Comparison of ENCODE assay signal across 18 cellular contexts in genomic region chr16:87053016-87053982, GRCh38.
DNase-seq lines count a peak whose midpoint lies in the region; ATAC-seq, FAIRE-seq and TF ChIP-seq lines count a peak whose summit lies in the region.
"Had no signal": no experiment of that assay in that cellular context is flagged by ENCODE, and none has a peak within 500 bp of the region (broad histone marks: within the 10 kb centered on the region; RNA-seq: fewer than 3 reads in every experiment).

No MANE protein-coding gene starts in this region.

- H3K27me3 ChIP-seq in HUES6 (ENCODE audit: control insufficient read depth, insufficient read depth, low read length), result no peaks in the 10 kb centered on the region; the same call in 1 of the 2 replicates
- H3K27me3 ChIP-seq in K562 (ENCODE audit: control insufficient read depth in 2 of 2, insufficient read depth in 2 of 2, low read length in 2 of 2), result no peaks in the 10 kb centered on the region; a peak in 1 of 5 replicates
- no peaks in the 10 kb centered on the region for H3K27me3 ChIP-seq in iPS-18a (ENCODE audit: control insufficient read depth, insufficient read depth, low read length)

- POLR2A ChIA-PET in K562 (lab: Yijun Ruan, JAX) (interaction anchor here (0.6 to 1.7 kb wide), 3 partner anchors 10 to 422 kb away, joined by 3 to 8 read pairs (median 4); no protein-coding TSS in a partner anchor), GM10248 (lab: Yijun Ruan, JAX) (no interaction called here)

- no peak overlapping the region for H3K27ac ChIP-seq in HUES6 (ENCODE audit: low read depth, low read length)
- H3K27ac ChIP-seq in K562 (ENCODE audit: extremely low read depth, low read depth, low read length), result peak overlapping the region; percentile 59; the same call in 2 of the 3 replicates
- H3K27ac ChIP-seq in iPS-18a (ENCODE audit: low read length), result no peak overlapping the region
- H3K27ac ChIP-seq: dorsolateral prefrontal cortex, PC-9, prostate gland, VCaP had no signal

- H3K4me3 ChIP-seq in HUES6 (ENCODE audit: low read depth, low read length), result peak overlapping the region; percentile 30; the same call in 1 of the 2 replicates
- peak overlapping the region; percentile 32 for H3K4me3 ChIP-seq in K562
- H3K4me3 ChIP-seq in iPS-18a (ENCODE audit: low read length), result peak overlapping the region; percentile 38
- no peak overlapping the region for H3K4me3 ChIP-seq in retinal pigment epithelial cell (ENCODE audit: low read length)
- H3K4me3 ChIP-seq: dorsolateral prefrontal cortex, PC-9, prostate gland had no signal

- no peak overlapping the region for H3K9ac ChIP-seq in HUES6 (ENCODE audit: low read length)
- peak overlapping the region in 1 of 2 experiments; percentile 88; a peak in 2 of 4 replicates for H3K9ac ChIP-seq in K562 (ENCODE audit: insufficient read depth in 1 of 2, low read depth in 2 of 2, low read length in 2 of 2)
- H3K9ac ChIP-seq in iPS-18a (ENCODE audit: low read length), result no peak overlapping the region

- no peak for TF ChIP-seq RAD21 in K562 (CRISPR knock-in tag; conservative IDR thresholded peaks at IDR 0.05 in 1 of 2, IDR thresholded peaks at IDR 0.05 in 1 of 2)

- H3K4me2 ChIP-seq in K562 (ENCODE audit: insufficient read depth, low read length), result peak overlapping the region; percentile 75
- H3K4me2 ChIP-seq: PC-9 had no signal

- no peaks in the 10 kb centered on the region for H3K36me3 ChIP-seq in HUES6 (ENCODE audit: control insufficient read depth, insufficient read depth, low read length)
- H3K36me3 ChIP-seq in K562 (ENCODE audit: control insufficient read depth, insufficient read depth, low read length), result no peaks in the 10 kb centered on the region
- H3K36me3 ChIP-seq in iPS-18a (ENCODE audit: control insufficient read depth, low read depth, low read length), result no peaks in the 10 kb centered on the region
- H3K36me3 ChIP-seq: prostate gland had no signal

- no TSS peak for BruUV-seq in K562 (replicated peaks; lab: Mats Ljungman, UMichigan)

- in situ Hi-C loops in K562 (cut with MboI), result no loop called here

- peaks cover 18% of the 10 kb centered on the region for H3K9me3 ChIP-seq in HUES6 (ENCODE audit: control insufficient read depth, insufficient read depth, low read depth, low read length)
- H3K9me3 ChIP-seq in K562 (replicated peaks; ENCODE audit: control insufficient read depth, insufficient read depth, low read depth, low read length), result peaks cover 9% of the 10 kb centered on the region
- H3K9me3 ChIP-seq in iPS-18a (ENCODE audit: control insufficient read depth, low read depth, low read length), result peaks cover 2% of the 10 kb centered on the region
- H3K9me3 ChIP-seq: prostate gland had no signal

- no peaks in the 10 kb centered on the region for H4K20me1 ChIP-seq in K562 (replicated peaks; ENCODE audit: control insufficient read depth, insufficient read depth, low read length)

- intact Hi-C loops in K562 (cut with micrococcal nuclease), result no loop called here

- TF ChIP-seq POLR2A in K562 (conservative IDR thresholded peaks at IDR 0.05), result no peak

- H3K79me2 ChIP-seq in K562 (ENCODE audit: control insufficient read depth, insufficient read depth, low read length), result no peaks in the 10 kb centered on the region

- peak; percentile 76 to 89 (median 82) for DNase-seq in K562 (ENCODE audit: extremely low read depth in 1 of 4, low spot score in 3 of 4)
- no peak for DNase-seq in retinal pigment epithelial cell (ENCODE audit: low read depth)
- DNase-seq in GM10248 (ENCODE audit: extremely low spot score), result no peak
- DNase-seq in NCI-H446 (lab: John Stamatoyannopoulos, UW), result no peak
- no peak for DNase-seq in glomerular visceral epithelial cell (ENCODE audit: extremely low spot score)
- DNase-seq: C1 segment of cervical spinal cord; DMS79; NCI-H1436; NCI-H446 treated with DMSO at 0.1 percent for 48 hours; PC-9; stimulated activated CD4-positive, alpha-beta T cell treated with anti-CD3 and anti-CD28 coated beads, Interleukin-15, amount 100 ng/mL, for 24 hours had no signal

- TF ChIP-seq EP300 in K562 (IDR thresholded peaks at IDR 0.05; ENCODE audit: low read length), result peak; percentile 87

- WGBS in K562 (ENCODE audit: insufficient coverage, low coverage, missing lambda C conversion rate), result 15% methylated on average over 30 of the region's 39 CpGs

- H3K4me1 ChIP-seq in HUES6 (ENCODE audit: control insufficient read depth, insufficient read depth, low read length), result no peaks in the 10 kb centered on the region
- H3K4me1 ChIP-seq in K562 (replicated peaks in 1 of 2; ENCODE audit: control insufficient read depth in 2 of 2, insufficient read depth in 2 of 2, low read length in 2 of 2), result peaks cover 17 to 32% of the 10 kb centered on the region in 2 experiments
- no peaks in the 10 kb centered on the region for H3K4me1 ChIP-seq in iPS-18a (ENCODE audit: control insufficient read depth, low read depth, low read length)
- H3K4me1 ChIP-seq: prostate gland had no signal

- TF ChIP-seq CTCF in K562 (IDR thresholded peaks at IDR 0.05 in 2 of 3, conservative IDR thresholded peaks at IDR 0.05 in 1 of 3; ENCODE audit: insufficient read depth in 2 of 3, low read depth in 1 of 3, low read length in 3 of 3) (peak in 2 of 3 experiments; percentile 9 to 27; a peak in 1 of 6 replicates), retinal pigment epithelial cell (conservative IDR thresholded peaks at IDR 0.05; ENCODE audit: low read depth, low read length) (peak; percentile 9), GM10248 (IDR thresholded peaks at IDR 0.05; ENCODE audit: control extremely low read depth, extremely low read depth, low read depth, missing control alignments) (no peak)

- peak; percentile 92 for ATAC-seq in K562
- ATAC-seq in GM21717 (IDR thresholded peaks at IDR 0.05; ENCODE audit: unreplicated experiment), result no peak

- no peaks in the 10 kb centered on the region for H3K9me1 ChIP-seq in K562 (ENCODE audit: control insufficient read depth, insufficient read depth, low read length)

- peak overlapping the region; percentile 94 for H2AFZ ChIP-seq in K562 (ENCODE audit: low read depth, low read length)
- H2AFZ ChIP-seq: PC-9 had no signal

- peak; percentile 82 for FAIRE-seq in K562 (lab: Jason Lieb, UNC)
- FAIRE-seq: islet of Langerhans had no signal

- CTCF ChIA-PET in K562 (lab: Yijun Ruan, JAX; ENCODE audit: low intra/inter-chr PET ratio), result no interaction called here
- CTCF ChIA-PET in GM10248 (lab: Yijun Ruan, JAX), result interaction anchor here (1.1 to 1.3 kb wide), 2 partner anchors 10 kb away, joined by 3 read pairs; no protein-coding TSS in a partner anchor

TF ChIP-seq in K562, 482 proteins besides CTCF, POLR2A, EP300 and RAD21 (continues in another document):
- TF ChIP-seq MAFK (IDR thresholded peaks at IDR 0.05; ENCODE audit: low read length) (peak; percentile 83), MAZ (CRISPR knock-in tag; conservative IDR thresholded peaks at IDR 0.05 in 1 of 2, IDR thresholded peaks at IDR 0.05 in 1 of 2) (peak; percentile 66 to 88; a peak in 3 of 4 replicates), ARID1B (IDR thresholded peaks at IDR 0.05) (peak; percentile 97), STAT5A (IDR thresholded peaks at IDR 0.05; ENCODE audit: borderline replicate concordance, low read length) (peak; percentile 56; the same call in 1 of the 2 replicates), FOXP4 (CRISPR knock-in tag; IDR thresholded peaks at IDR 0.05; ENCODE audit: borderline replicate concordance) (no peak), ZNF584 (CRISPR knock-in tag; IDR thresholded peaks at IDR 0.05; ENCODE audit: low read depth) (no peak), MTA2 (IDR thresholded peaks at IDR 0.05; ENCODE audit: low read depth) (peak; percentile 72; the same call in 1 of the 2 replicates), ZNF282 (CRISPR knock-in tag; IDR thresholded peaks at IDR 0.05) (no peak), SMARCA4 (IDR thresholded peaks at IDR 0.05) (peak; percentile 95), SIN3A (IDR thresholded peaks at IDR 0.05; ENCODE audit: borderline replicate concordance in 2 of 2, control insufficient read depth in 1 of 2, low read depth in 2 of 2, low read length in 2 of 2) (no peak), TCF7 (IDR thresholded peaks at IDR 0.05; ENCODE audit: borderline replicate concordance) (peak; percentile 30; the same call in 1 of the 2 replicates), ZNF586 (CRISPR knock-in tag; conservative IDR thresholded peaks at IDR 0.05) (no peak), TOE1 (IDR thresholded peaks at IDR 0.05; ENCODE audit: borderline replicate concordance) (peak; percentile 38; the same call in 1 of the 2 replicates), TOE1 (CRISPR knock-in tag; IDR thresholded peaks at IDR 0.05; ENCODE audit: borderline replicate concordance, low read depth) (no peak), ZNF699 (CRISPR knock-in tag; IDR thresholded peaks at IDR 0.05; ENCODE audit: insufficient replicate concordance) (no peak), GATA2 (CRISPR knock-in tag; IDR thresholded peaks at IDR 0.05) (peak; percentile 65; the same call in 1 of the 2 replicates), MBD2 (IDR thresholded peaks at IDR 0.05; ENCODE audit: borderline replicate concordance, low read depth) (peak; percentile 64; the same call in 1 of the 2 replicates), CBFA2T3 (IDR thresholded peaks at IDR 0.05) (peak; percentile 90), BHLHE40 (IDR thresholded peaks at IDR 0.05; ENCODE audit: low read length) (peak; percentile 58), POLR2AphosphoS5 (IDR thresholded peaks at IDR 0.05; ENCODE audit: control insufficient read depth, insufficient read depth, low read depth, low read length) (0 out of 2 replicates have a peak, but pooled peaks have one; percentile 21), RBFOX2 (IDR thresholded peaks at IDR 0.05; ENCODE audit: low read depth, low read length) (peak; percentile 42; the same call in 1 of the 2 replicates), TEAD4 (IDR thresholded peaks at IDR 0.05; ENCODE audit: low read length) (peak; percentile 73), TEAD4 (CRISPR knock-in tag; IDR thresholded peaks at IDR 0.05; ENCODE audit: borderline replicate concordance) (no peak)

Comparison
In these comparisons a context has a peak if more than half of its experiments do, and no peak if none do; other contexts are left out.
1. DNase-seq: peak in K562 (4 of 4); none in retinal pigment epithelial cell (single experiment), GM10248 (single experiment), NCI-H446 (0 of 2) and glomerular visceral epithelial cell (single experiment).